Comparison of ENCODE assay signal across 15 cellular contexts in the genomic region with DNA sequence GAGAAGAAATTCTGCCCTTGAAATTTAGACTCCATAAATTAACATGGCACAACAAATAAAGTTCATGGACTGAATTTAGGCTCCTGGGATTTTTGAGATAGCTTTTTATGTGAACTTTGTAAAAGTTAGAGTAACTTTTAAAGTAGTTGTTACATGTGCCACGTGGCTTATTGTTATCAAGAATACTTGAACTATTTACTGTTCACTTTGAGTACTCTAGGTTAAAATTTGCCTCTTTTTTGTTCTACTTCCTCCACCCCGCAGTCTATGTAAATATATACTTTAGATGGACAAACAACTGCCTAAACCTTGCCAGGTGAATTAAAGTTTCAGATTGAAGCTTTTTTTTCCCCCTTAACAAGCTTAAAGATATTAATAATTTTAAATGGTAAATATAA.
DNase-seq lines count a peak whose midpoint lies in the region; ATAC-seq and TF ChIP-seq lines count a peak whose summit lies in the region.
"Had no signal": no experiment of that assay in that cellular context is flagged by ENCODE, and none has a peak within 500 bp of the region (broad histone marks: within the 10 kb centered on the region; RNA-seq: fewer than 3 reads in every experiment).

No MANE protein-coding gene starts in this region.

- H3K27me3 ChIP-seq in hepatocyte (no peaks in the 10 kb centered on the region), thyroid gland (no peaks in the 10 kb centered on the region)
- H3K27me3 ChIP-seq: heart left ventricle had no signal

- no peak for TF ChIP-seq CTCF in hepatocyte (IDR thresholded peaks at IDR 0.05; ENCODE audit: poor library complexity)
- TF ChIP-seq CTCF in thyroid gland (IDR thresholded peaks at IDR 0.05), result no peak

- ATAC-seq in activated T-cell treated with anti-CD3 and anti-CD28 coated beads, Interleukin-2, amount 50 U/mL, for 4 hours, result no peak
- ATAC-seq in GM21390 (IDR thresholded peaks at IDR 0.05; ENCODE audit: unreplicated experiment), result no peak

- H3K4me2 ChIP-seq in hepatocyte, result peak overlapping the region; percentile 88

- H3K36me3 Mint-ChIP-seq in activated T-cell treated with anti-CD3 and anti-CD28 coated beads, Interleukin-2, amount 50 U/mL, for 4 hours (ENCODE audit: insufficient read depth), result no peaks in the 10 kb centered on the region

- no peaks in the 10 kb centered on the region for H3K27me3 Mint-ChIP-seq in activated T-cell treated with anti-CD3 and anti-CD28 coated beads, Interleukin-2, amount 50 U/mL, for 4 hours (ENCODE audit: low read depth)

- no peaks in the 10 kb centered on the region for H3K9me2 ChIP-seq in hepatocyte (replicated peaks; ENCODE audit: insufficient read depth)

- H2AFZ ChIP-seq in hepatocyte, result no peak overlapping the region

- DNase-seq in activated T-cell treated with anti-CD3 and anti-CD28 coated beads, Interleukin-2, amount 50 U/mL, for 4 hours, result no peak
- DNase-seq in activated T-cell treated with anti-CD3 and anti-CD28 coated beads, Interleukin-2, amount 50 U/mL, for 1 hour, result no peak
- DNase-seq in NCI-H774 (lab: John Stamatoyannopoulos, UW) (peak; percentile 43), hepatocyte (ENCODE audit: low spot score) (no peak), thyroid gland (no peak), NCI-H2171 treated with DMSO at 0.1 percent for 48 hours (lab: John Stamatoyannopoulos, UW) (no peak), AML-193 (lab: John Stamatoyannopoulos, UW) (no peak)
- DNase-seq: activated naive CD4-positive, alpha-beta T cell; caudate nucleus; EL; heart left ventricle; left ventricle myocardium superior; NCI-H1930 had no signal

- WGBS in hepatocyte (ENCODE audit: low lambda C conversion rate, missing lambda C conversion rate), result 37% methylated on average over 2 of the region's 2 CpGs
- WGBS in thyroid gland, 2 donors, result 49 to 63% methylated on average over 2 of the region's 2 CpGs

- no peaks in the 10 kb centered on the region for H3K9me3 Mint-ChIP-seq in activated T-cell treated with anti-CD3 and anti-CD28 coated beads, Interleukin-2, amount 50 U/mL, for 4 hours

- H3K4me3 Mint-ChIP-seq in activated T-cell treated with anti-CD3 and anti-CD28 coated beads, Interleukin-2, amount 50 U/mL, for 4 hours, result peak overlapping the region; percentile 95

- H3K4me1 ChIP-seq in hepatocyte (ENCODE audit: insufficient read depth) (peaks cover 14% of the 10 kb centered on the region), thyroid gland (peaks cover 16 to 20% of the 10 kb centered on the region in 2 donors)

- H3K36me3 ChIP-seq in hepatocyte (replicated peaks; ENCODE audit: insufficient read depth, low read depth), result no peaks in the 10 kb centered on the region
- no peaks in the 10 kb centered on the region for H3K36me3 ChIP-seq in thyroid gland
- H3K36me3 ChIP-seq: heart left ventricle, SJSA1 had no signal

- peak overlapping the region; percentile 77 for H3K27ac ChIP-seq in hepatocyte
- peak overlapping the region in 2 of 3 donors; percentile 79 to 90 for H3K27ac ChIP-seq in thyroid gland
- H3K27ac ChIP-seq: SJSA1 had no signal

- no peaks in the 10 kb centered on the region for H4K20me1 ChIP-seq in hepatocyte (ENCODE audit: insufficient read depth, poor library complexity, severe bottlenecking)

- H3K79me2 ChIP-seq in hepatocyte, result peaks cover 21% of the 10 kb centered on the region

- intact Hi-C loops in thyroid gland (cut with DNase I), result loop anchor here (5.0 kb wide), 1 partner anchor 81 kb away; no protein-coding TSS in a partner anchor

- TF ChIP-seq POLR2A in thyroid gland (IDR thresholded peaks at IDR 0.05), result no peak

- H3K4me1 Mint-ChIP-seq in activated T-cell treated with anti-CD3 and anti-CD28 coated beads, Interleukin-2, amount 50 U/mL, for 4 hours (ENCODE audit: low read depth), result peaks cover 50% of the 10 kb centered on the region

- no peak overlapping the region for H3K4me3 ChIP-seq in hepatocyte
- H3K4me3 ChIP-seq in thyroid gland (replicated peaks in 1 of 3), result no peak overlapping the region
- H3K4me3 ChIP-seq: SJSA1 had no signal

- H3K9me3 ChIP-seq in hepatocyte (ENCODE audit: low read depth), result no peaks in the 10 kb centered on the region
- no peaks in the 10 kb centered on the region for H3K9me3 ChIP-seq in thyroid gland
- H3K9me3 ChIP-seq: heart left ventricle, SJSA1 had no signal
